8 cellular contexts compared by ENCODE assay signal in genomic region chr3:151305081-151305777, GRCh38. TPM values are rescaled to one million over a fixed set of nuclear protein-coding genes. Genes with fewer than 3 reads are reported as not detected.
DNase-seq lines count a peak whose midpoint lies in the region; ATAC-seq and TF ChIP-seq lines count a peak whose summit lies in the region.

No MANE protein-coding gene starts in this region.

- H3K9me3 ChIP-seq in CD4-positive, alpha-beta T cell (ENCODE audit: control insufficient read depth, low read length), result no peaks in the 10 kb centered on the region

- no peaks in the 10 kb centered on the region for H3K9me3 Mint-ChIP-seq in activated T-cell treated with anti-CD3 and anti-CD28 coated beads, Interleukin-2, amount 50 U/mL, for 72 hours
- no peaks in the 10 kb centered on the region for H3K9me3 Mint-ChIP-seq in CD4-positive, alpha-beta T cell

- H3K27me3 Mint-ChIP-seq in activated T-cell treated with anti-CD3 and anti-CD28 coated beads, Interleukin-2, amount 50 U/mL, for 72 hours (ENCODE audit: low read depth), result peaks cover 22% of the 10 kb centered on the region
- H3K27me3 Mint-ChIP-seq in CD4-positive, alpha-beta T cell, result peaks cover 8% of the 10 kb centered on the region

- H3K4me1 Mint-ChIP-seq in activated T-cell treated with anti-CD3 and anti-CD28 coated beads, Interleukin-2, amount 50 U/mL, for 72 hours (ENCODE audit: low read depth), result peaks cover 86% of the 10 kb centered on the region
- peaks cover 5% of the 10 kb centered on the region for H3K4me1 Mint-ChIP-seq in CD4-positive, alpha-beta T cell (ENCODE audit: low read depth)

- no peak overlapping the region for H3K27ac ChIP-seq in CD4-positive, alpha-beta T cell (ENCODE audit: low read depth, low read length)

- peak; percentile 68 to 82 for ATAC-seq in activated T-cell treated with anti-CD3 and anti-CD28 coated beads, Interleukin-2, amount 50 U/mL, for 72 hours (replicated peaks in 1 of 2)
- no peak for ATAC-seq in CD4-positive, alpha-beta T cell (ENCODE audit: poor library complexity)

- intact Hi-C loops in CD4-positive, alpha-beta T cell (cut with DNase I, micrococcal nuclease), result no loop called here

- DNase-seq in activated T-cell treated with anti-CD3 and anti-CD28 coated beads for 24 hours (ENCODE audit: low read depth) (peak; percentile 30), activated T-cell treated with anti-CD3 and anti-CD28 coated beads for 4 hours (no peak), hepatic stellate cell (ENCODE audit: low spot score) (peak; percentile 77), NOMO-1 (lab: John Stamatoyannopoulos, UW; ENCODE audit: unreplicated experiment in 2 of 2) (no peak), NCI-H82 (lab: John Stamatoyannopoulos, UW) (no peak)
- peak; percentile 35 to 36 for DNase-seq in activated T-cell treated with anti-CD3 and anti-CD28 coated beads, Interleukin-2, amount 50 U/mL, for 72 hours
- DNase-seq in stimulated activated CD4-positive, alpha-beta T cell treated with anti-CD3 and anti-CD28 coated beads, Interleukin-15, amount 100 ng/mL, for 48 hours (ENCODE audit: low read depth in 2 of 2), result peak; percentile 10 to 33
- DNase-seq in CD4-positive, alpha-beta T cell, result no peak

- CTCF ChIA-PET in CD4-positive, alpha-beta T cell (lab: Charles Lee), result no interaction called here

- peaks cover 4% of the 10 kb centered on the region for H3K27me3 ChIP-seq in CD4-positive, alpha-beta T cell (ENCODE audit: control insufficient read depth, insufficient read depth, low read length)

- H3K36me3 Mint-ChIP-seq in activated T-cell treated with anti-CD3 and anti-CD28 coated beads, Interleukin-2, amount 50 U/mL, for 72 hours (ENCODE audit: insufficient read depth in 2 of 2), result no peaks in the 10 kb centered on the region
- no peaks in the 10 kb centered on the region for H3K36me3 Mint-ChIP-seq in CD4-positive, alpha-beta T cell (ENCODE audit: low read depth)

- H3K27ac Mint-ChIP-seq in activated T-cell treated with anti-CD3 and anti-CD28 coated beads, Interleukin-2, amount 50 U/mL, for 72 hours, result peak overlapping the region; percentile 85
- no peak overlapping the region for H3K27ac Mint-ChIP-seq in CD4-positive, alpha-beta T cell

- POLR2A ChIA-PET in CD4-positive, alpha-beta T cell (lab: Charles Lee), result no interaction called here

- H3K4me3 Mint-ChIP-seq in activated T-cell treated with anti-CD3 and anti-CD28 coated beads, Interleukin-2, amount 50 U/mL, for 72 hours, result peak overlapping the region; percentile 68 to 71
- no peak overlapping the region for H3K4me3 Mint-ChIP-seq in CD4-positive, alpha-beta T cell

- no peak for TF ChIP-seq CTCF in CD4-positive, alpha-beta T cell (IDR thresholded peaks at IDR 0.05)

RNA-seq across cellular contexts. Expression of gene GPR87, which starts 11.4 kb away (rescaled TPM):
- 1 to 10 TPM in 1 of 2 donors, under 1 TPM in 1; 0.70 to 2.2 TPM for total RNA-seq in activated T-cell treated with anti-CD3 and anti-CD28 coated beads, Interleukin-2, amount 50 U/mL, for 72 hours
- not detected for total RNA-seq in CD4-positive, alpha-beta T cell

RNA-seq across cellular contexts. Expression of gene P2RY13, which starts 24.1 kb away (rescaled TPM):
- total RNA-seq in activated T-cell treated with anti-CD3 and anti-CD28 coated beads, Interleukin-2, amount 50 U/mL, for 72 hours, result not detected
- under 1 TPM in 1 of 2 experiments, not detected in 1; 0.08 TPM for total RNA-seq in CD4-positive, alpha-beta T cell

RNA-seq across cellular contexts. Expression of gene P2RY14, which starts 26.9 kb away (rescaled TPM):
- under 1 TPM; 0.34 to 0.51 TPM for total RNA-seq in activated T-cell treated with anti-CD3 and anti-CD28 coated beads, Interleukin-2, amount 50 U/mL, for 72 hours
- under 1 TPM in 1 of 2 experiments, not detected in 1; 0.22 TPM for total RNA-seq in CD4-positive, alpha-beta T cell

Comparison
In these comparisons a context has a peak if more than half of its experiments do, and no peak if none do; other contexts are left out.
1. DNase-seq: peak in activated T-cell treated with anti-CD3 and anti-CD28 coated beads for 24 hours (single experiment), activated T-cell treated with anti-CD3 and anti-CD28 coated beads, Interleukin-2, amount 50 U/mL, for 72 hours (2 of 2), hepatic stellate cell (single experiment) and stimulated activated CD4-positive, alpha-beta T cell treated with anti-CD3 and anti-CD28 coated beads, Interleukin-15, amount 100 ng/mL, for 48 hours (2 of 2); none in activated T-cell treated with anti-CD3 and anti-CD28 coated beads for 4 hours (single experiment), CD4-positive, alpha-beta T cell (0 of 10), NOMO-1 (0 of 2) and NCI-H82 (single experiment).